ENCODE assay signal across 11 cellular contexts in the genomic region with DNA sequence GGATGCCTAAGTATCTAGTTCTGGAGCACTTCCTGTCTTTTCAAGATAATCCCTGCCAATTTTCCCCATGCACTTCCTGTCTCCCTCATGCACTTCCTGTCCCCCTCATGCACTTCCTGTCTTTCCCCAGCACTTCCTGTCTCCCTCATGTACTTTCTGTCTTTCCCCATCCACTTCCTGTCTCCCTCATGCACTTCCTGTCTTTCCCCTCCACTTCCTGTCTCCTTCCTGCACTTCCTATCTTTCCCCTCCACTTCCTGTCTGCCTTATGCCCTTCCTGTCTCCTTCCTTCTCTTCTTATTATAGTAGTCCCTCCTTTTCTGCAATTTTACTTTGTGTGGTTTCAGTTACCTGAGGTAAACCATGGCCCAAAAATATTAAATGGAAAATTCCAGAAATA. TPM values are rescaled to one million over a fixed set of nuclear protein-coding genes. Genes with fewer than 3 reads are reported as not detected.
A peak's percentile ranks its signal among the peaks of the same experiment; 100 is the strongest.
DNase-seq lines count a peak whose midpoint lies in the region; ATAC-seq and TF ChIP-seq lines count a peak whose summit lies in the region.
"Had no signal": no experiment of that assay in that cellular context is flagged by ENCODE, and none has a peak within 500 bp of the region (broad histone marks: within the 10 kb centered on the region; RNA-seq: fewer than 3 reads in every experiment).

No MANE protein-coding gene starts in this region.

- CTCF ChIA-PET in activated CD8-positive, alpha-beta T cell treated with anti-CD3 and anti-CD28 coated beads, Interleukin-2, amount 10 ng/mL, durations not matched to agents 7 days and 5 days (lab: Charles Lee), result interaction anchor here (2.1 to 2.7 kb wide), 2 partner anchors 9 to 11 kb away, joined by 11 to 12 read pairs; no protein-coding TSS in a partner anchor

- ATAC-seq in activated CD8-positive, alpha-beta T cell treated with anti-CD3 and anti-CD28 coated beads, Interleukin-2, amount 10 ng/mL, durations not matched to agents 7 days and 5 days, result no peak
- no peak for ATAC-seq in stimulated activated effector memory CD8-positive, alpha-beta T cell treated with anti-CD3 and anti-CD28 coated beads, Interleukin-12 subunit alpha, Interleukin-12 subunit beta, amount 100 ng/mL, for 72 hours

- H3K4me1 ChIP-seq in hepatocyte (ENCODE audit: insufficient read depth), result no peaks in the 10 kb centered on the region

- no peaks in the 10 kb centered on the region for H3K9me3 Mint-ChIP-seq in activated naive CD4-positive, alpha-beta T cell treated with anti-CD3 and anti-CD28 coated beads, Interleukin-2, amount 50 U/mL, for 24 hours
- peaks cover 19% of the 10 kb centered on the region for H3K9me3 Mint-ChIP-seq in activated CD8-positive, alpha-beta T cell treated with anti-CD3 and anti-CD28 coated beads, Interleukin-2, amount 10 ng/mL, durations not matched to agents 7 days and 5 days (ENCODE audit: insufficient read depth)
- peaks cover 6% of the 10 kb centered on the region for H3K9me3 Mint-ChIP-seq in stimulated activated effector memory CD8-positive, alpha-beta T cell treated with anti-CD3 and anti-CD28 coated beads, Interleukin-12 subunit alpha, Interleukin-12 subunit beta, amount 100 ng/mL, for 72 hours

- DNase-seq in activated naive CD4-positive, alpha-beta T cell treated with Interleukin-2 at 50 U/mL for 16 hours, result no peak
- DNase-seq in Jurkat, Clone E6-1 (ENCODE audit: low read depth, low spot score), result peak; percentile 61
- no peak for DNase-seq in activated CD8-positive, alpha-beta T cell treated with anti-CD3 and anti-CD28 coated beads, Interleukin-2, amount 10 ng/mL, durations not matched to agents 7 days and 5 days
- DNase-seq in stimulated activated effector memory CD8-positive, alpha-beta T cell treated with anti-CD3 and anti-CD28 coated beads, Interleukin-12 subunit alpha, Interleukin-12 subunit beta, amount 100 ng/mL, for 72 hours (ENCODE audit: low spot score in 2 of 2), result no peak
- DNase-seq in hippocampal formation (lab: John Stamatoyannopoulos, UW) (no peak), foreskin melanocyte (no peak), hepatocyte (ENCODE audit: low spot score) (no peak)
- DNase-seq: esophagus squamous epithelium; kidney; stimulated activated naive CD4-positive, alpha-beta T cell had no signal

- H2AFZ ChIP-seq in hepatocyte, result no peak overlapping the region

- no peak overlapping the region for H3K4me3 Mint-ChIP-seq in activated naive CD4-positive, alpha-beta T cell treated with anti-CD3 and anti-CD28 coated beads, Interleukin-2, amount 50 U/mL, for 24 hours
- no peak overlapping the region for H3K4me3 Mint-ChIP-seq in activated CD8-positive, alpha-beta T cell treated with anti-CD3 and anti-CD28 coated beads, Interleukin-2, amount 10 ng/mL, durations not matched to agents 7 days and 5 days
- no peak overlapping the region for H3K4me3 Mint-ChIP-seq in stimulated activated effector memory CD8-positive, alpha-beta T cell treated with anti-CD3 and anti-CD28 coated beads, Interleukin-12 subunit alpha, Interleukin-12 subunit beta, amount 100 ng/mL, for 72 hours

- no peaks in the 10 kb centered on the region for H3K36me3 ChIP-seq in hepatocyte (replicated peaks; ENCODE audit: insufficient read depth, low read depth)
- H3K36me3 ChIP-seq: esophagus squamous epithelium had no signal

- H3K4me1 Mint-ChIP-seq in activated naive CD4-positive, alpha-beta T cell treated with anti-CD3 and anti-CD28 coated beads, Interleukin-2, amount 50 U/mL, for 24 hours, result peaks cover 33% of the 10 kb centered on the region
- H3K4me1 Mint-ChIP-seq in activated CD8-positive, alpha-beta T cell treated with anti-CD3 and anti-CD28 coated beads, Interleukin-2, amount 10 ng/mL, durations not matched to agents 7 days and 5 days (ENCODE audit: low read depth), result peaks cover 33% of the 10 kb centered on the region
- H3K4me1 Mint-ChIP-seq in stimulated activated effector memory CD8-positive, alpha-beta T cell treated with anti-CD3 and anti-CD28 coated beads, Interleukin-12 subunit alpha, Interleukin-12 subunit beta, amount 100 ng/mL, for 72 hours, result peaks cover 26% of the 10 kb centered on the region

- no peaks in the 10 kb centered on the region for H4K20me1 ChIP-seq in hepatocyte (ENCODE audit: insufficient read depth, poor library complexity, severe bottlenecking)

- no peak for TF ChIP-seq CTCF in hepatocyte (IDR thresholded peaks at IDR 0.05; ENCODE audit: poor library complexity)

- POLR2A ChIA-PET in activated CD8-positive, alpha-beta T cell treated with anti-CD3 and anti-CD28 coated beads, Interleukin-2, amount 10 ng/mL, durations not matched to agents 7 days and 5 days (lab: Charles Lee), result no interaction called here

- no peak overlapping the region for H3K4me2 ChIP-seq in hepatocyte

- H3K27ac Mint-ChIP-seq in activated naive CD4-positive, alpha-beta T cell treated with anti-CD3 and anti-CD28 coated beads, Interleukin-2, amount 50 U/mL, for 24 hours, result peak overlapping the region; percentile 60
- H3K27ac Mint-ChIP-seq in activated CD8-positive, alpha-beta T cell treated with anti-CD3 and anti-CD28 coated beads, Interleukin-2, amount 10 ng/mL, durations not matched to agents 7 days and 5 days, result peak overlapping the region; percentile 89
- H3K27ac Mint-ChIP-seq in stimulated activated effector memory CD8-positive, alpha-beta T cell treated with anti-CD3 and anti-CD28 coated beads, Interleukin-12 subunit alpha, Interleukin-12 subunit beta, amount 100 ng/mL, for 72 hours, result peak overlapping the region; percentile 75

- H3K27me3 ChIP-seq in hepatocyte, result peaks cover 40% of the 10 kb centered on the region

- H3K79me2 ChIP-seq in hepatocyte, result no peaks in the 10 kb centered on the region

- H3K4me3 ChIP-seq in Jurkat, Clone E6-1 (ENCODE audit: low read length), result no peak overlapping the region
- H3K4me3 ChIP-seq in hepatocyte, result no peak overlapping the region
- H3K4me3 ChIP-seq: esophagus squamous epithelium had no signal

- peaks cover 7% of the 10 kb centered on the region for H3K36me3 Mint-ChIP-seq in activated naive CD4-positive, alpha-beta T cell treated with anti-CD3 and anti-CD28 coated beads, Interleukin-2, amount 50 U/mL, for 24 hours
- peaks cover 9% of the 10 kb centered on the region for H3K36me3 Mint-ChIP-seq in activated CD8-positive, alpha-beta T cell treated with anti-CD3 and anti-CD28 coated beads, Interleukin-2, amount 10 ng/mL, durations not matched to agents 7 days and 5 days (ENCODE audit: low read depth)
- H3K36me3 Mint-ChIP-seq in stimulated activated effector memory CD8-positive, alpha-beta T cell treated with anti-CD3 and anti-CD28 coated beads, Interleukin-12 subunit alpha, Interleukin-12 subunit beta, amount 100 ng/mL, for 72 hours, result no peaks in the 10 kb centered on the region

- no peaks in the 10 kb centered on the region for H3K9me2 ChIP-seq in hepatocyte (replicated peaks; ENCODE audit: insufficient read depth)

- H3K9me3 ChIP-seq in hepatocyte (ENCODE audit: low read depth), result no peaks in the 10 kb centered on the region
- H3K9me3 ChIP-seq: esophagus squamous epithelium had no signal

- H3K27ac ChIP-seq in hepatocyte, result no peak overlapping the region
- H3K27ac ChIP-seq: esophagus squamous epithelium had no signal

- H3K27me3 Mint-ChIP-seq in activated naive CD4-positive, alpha-beta T cell treated with anti-CD3 and anti-CD28 coated beads, Interleukin-2, amount 50 U/mL, for 24 hours, result peaks cover 24% of the 10 kb centered on the region
- H3K27me3 Mint-ChIP-seq in activated CD8-positive, alpha-beta T cell treated with anti-CD3 and anti-CD28 coated beads, Interleukin-2, amount 10 ng/mL, durations not matched to agents 7 days and 5 days (ENCODE audit: low read depth), result peaks cover 33% of the 10 kb centered on the region

RNA-seq across cellular contexts. Expression of a gene that starts 3.0 kb away (rescaled TPM):
- 30.1 TPM for polyA plus RNA-seq in Jurkat, Clone E6-1 (2012; ENCODE audit: insufficient read depth, insufficient read length)
- total RNA-seq in activated CD8-positive, alpha-beta T cell treated with anti-CD3 and anti-CD28 coated beads, Interleukin-2, amount 10 ng/mL, durations not matched to agents 7 days and 5 days, result not detected
- 9.6 and 11.5 TPM in 2 replicates for total RNA-seq in hepatocyte
- polyA plus RNA-seq in hepatocyte, result 32.1 and 86.4 TPM in 2 replicates
- total RNA-seq: kidney had no signal

RNA-seq across cellular contexts. Expression of a gene that starts 5.5 kb away (rescaled TPM):
- polyA plus RNA-seq in Jurkat, Clone E6-1 (2012; ENCODE audit: insufficient read depth, insufficient read length), result 3.0 TPM
- not detected for total RNA-seq in activated CD8-positive, alpha-beta T cell treated with anti-CD3 and anti-CD28 coated beads, Interleukin-2, amount 10 ng/mL, durations not matched to agents 7 days and 5 days
- total RNA-seq in hepatocyte, result 1.4 and 2.9 TPM in 2 replicates
- polyA plus RNA-seq in hepatocyte, result 1.4 and 1.6 TPM in 2 replicates
- total RNA-seq: esophagus squamous epithelium had no signal

RNA-seq across cellular contexts. Expression of a gene that starts 14.4 kb away (rescaled TPM):
- 14.5 TPM for polyA plus RNA-seq in Jurkat, Clone E6-1 (2012; ENCODE audit: insufficient read depth, insufficient read length)
- under 1 TPM; 0.21 to 0.23 TPM for total RNA-seq in activated CD8-positive, alpha-beta T cell treated with anti-CD3 and anti-CD28 coated beads, Interleukin-2, amount 10 ng/mL, durations not matched to agents 7 days and 5 days
- total RNA-seq in hepatocyte, result 0.17 and 1.9 TPM in 2 replicates
- 3.8 and 4.9 TPM in 2 replicates for polyA plus RNA-seq in hepatocyte

RNA-seq across cellular contexts. Expression of a gene that starts 28.1 kb away (rescaled TPM):
- polyA plus RNA-seq in Jurkat, Clone E6-1 (2012; ENCODE audit: insufficient read depth, insufficient read length), result 4.1 TPM
- 1 to 10 TPM in 1 of 2 experiments, under 1 TPM in 1; 0.47 to 1.3 TPM for total RNA-seq in activated CD8-positive, alpha-beta T cell treated with anti-CD3 and anti-CD28 coated beads, Interleukin-2, amount 10 ng/mL, durations not matched to agents 7 days and 5 days
- 0.60 and 1.4 TPM in 2 replicates for total RNA-seq in hepatocyte
- 0.86 and 0.98 TPM in 2 replicates for polyA plus RNA-seq in hepatocyte
- total RNA-seq: kidney had no signal

RNA-seq across cellular contexts. Expression of a gene that starts 34.6 kb away (rescaled TPM):
- 73.2 TPM for polyA plus RNA-seq in Jurkat, Clone E6-1 (2012; ENCODE audit: insufficient read depth, insufficient read length)
- total RNA-seq in activated CD8-positive, alpha-beta T cell treated with anti-CD3 and anti-CD28 coated beads, Interleukin-2, amount 10 ng/mL, durations not matched to agents 7 days and 5 days, result 100 to 1,000 TPM; 137 to 142 TPM
- total RNA-seq in hepatocyte, result 69.7 and 71.8 TPM in 2 replicates
- polyA plus RNA-seq in hepatocyte, result 74.5 and 83.6 TPM in 2 replicates
